ENCODE assay signal across 8 cellular contexts in the genomic region with DNA sequence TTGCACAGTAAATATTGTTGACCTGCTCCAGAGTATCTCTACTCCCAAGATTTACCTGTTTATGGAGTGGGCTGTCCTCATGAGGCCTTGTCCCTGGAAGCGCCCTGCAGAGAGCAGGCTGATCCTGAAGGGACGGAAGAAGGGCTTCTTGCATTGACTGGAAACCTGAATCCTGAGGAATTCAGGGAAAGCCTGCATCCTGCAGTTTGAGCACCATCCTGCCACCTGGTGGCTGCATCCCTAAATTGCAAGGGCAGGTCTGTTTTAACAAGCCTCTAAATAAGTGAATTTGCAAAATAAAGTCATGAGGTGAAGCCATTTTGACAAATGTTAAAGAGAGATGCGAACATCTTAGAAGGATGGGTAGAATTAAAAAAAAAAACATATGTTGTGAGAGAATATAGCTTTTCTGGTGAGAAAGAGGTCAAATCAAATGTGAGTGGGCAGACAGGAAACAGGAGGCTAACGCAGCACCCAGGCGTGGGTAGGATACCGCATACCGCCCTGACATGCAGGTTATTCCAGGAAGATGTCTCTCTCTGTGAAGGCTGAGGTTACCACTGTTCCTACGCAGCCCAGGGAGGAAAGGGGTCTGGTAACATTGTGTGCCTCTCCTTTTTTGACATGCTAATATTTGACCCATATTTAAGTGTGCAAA.
DNase-seq lines count a peak whose midpoint lies in the region; ATAC-seq and TF ChIP-seq lines count a peak whose summit lies in the region.

No MANE protein-coding gene starts in this region.

- no peaks in the 10 kb centered on the region; a peak in 1 of 4 replicates for H3K4me1 ChIP-seq in SK-N-SH (ENCODE audit: control insufficient read depth in 1 of 2, insufficient read depth in 2 of 2, low read depth in 1 of 2, low read length in 1 of 2)
- H3K4me1 ChIP-seq in iPS DF 6.9 (ENCODE audit: control insufficient read depth, insufficient read depth, low read length): no peaks in the 10 kb centered on the region; the same call in 1 of the 2 replicates

- no peak for TF ChIP-seq EP300 in SK-N-SH (IDR thresholded peaks at IDR 0.05; ENCODE audit: borderline replicate concordance in 1 of 2, low read depth in 1 of 2, low read length in 1 of 2)

- no peak overlapping the region for H3K4me2 ChIP-seq in SK-N-SH

- no peaks in the 10 kb centered on the region for H4K20me1 ChIP-seq in SK-N-SH (ENCODE audit: insufficient read depth)

- H3K36me3 Mint-ChIP-seq in activated naive CD4-positive, alpha-beta T cell treated with anti-CD3 and anti-CD28 coated beads, Interleukin-2, amount 10 ng/mL, durations not matched to agents 7 days and 5 days: peaks cover 5% of the 10 kb centered on the region

- POLR2A ChIA-PET in SK-N-SH (lab: Yijun Ruan, JAX): no interaction called here

- no peak overlapping the region for H2AFZ ChIP-seq in SK-N-SH (ENCODE audit: low read depth)

- H3K4me3 Mint-ChIP-seq in activated naive CD4-positive, alpha-beta T cell treated with anti-CD3 and anti-CD28 coated beads, Interleukin-2, amount 10 ng/mL, durations not matched to agents 7 days and 5 days: peak overlapping the region; percentile 50

- H3K4me3 ChIP-seq in SK-N-SH (ENCODE audit: low read depth in 2 of 2, low read length in 1 of 2) (peak overlapping the region in 1 of 2 experiments; percentile 39; a peak in 1 of 4 replicates), iPS DF 6.9 (ENCODE audit: low read length) (no peak overlapping the region)

- H3K36me3 ChIP-seq in SK-N-SH (replicated peaks in 1 of 2; ENCODE audit: control insufficient read depth in 1 of 2, insufficient read depth in 2 of 2, low read length in 1 of 2) (no peaks in the 10 kb centered on the region), iPS DF 6.9 (ENCODE audit: control insufficient read depth, insufficient read depth, low read length) (no peaks in the 10 kb centered on the region)

- 70% methylated on average over 8 of the region's 8 CpGs for WGBS in SK-N-SH (ENCODE audit: low lambda C conversion rate)
- no CpG with 5 or more reads among the region's 8 CpGs for WGBS in iPS DF 6.9 (ENCODE audit: insufficient coverage, insufficient read length)

- ATAC-seq in SK-N-SH treated with all-trans-retinoic acid at 6 μM for 48 hours: no peak

- H3K27me3 Mint-ChIP-seq in activated naive CD4-positive, alpha-beta T cell treated with anti-CD3 and anti-CD28 coated beads, Interleukin-2, amount 10 ng/mL, durations not matched to agents 7 days and 5 days: peaks cover 4% of the 10 kb centered on the region

- no peaks in the 10 kb centered on the region for H3K79me2 ChIP-seq in SK-N-SH (ENCODE audit: insufficient read depth)

- H3K27me3 ChIP-seq in SK-N-SH (ENCODE audit: insufficient read depth): no peaks in the 10 kb centered on the region
- H3K27me3 ChIP-seq in iPS DF 6.9 (ENCODE audit: control insufficient read depth, insufficient read depth, low read length): no peaks in the 10 kb centered on the region

- TF ChIP-seq RAD21 in SK-N-SH (IDR thresholded peaks at IDR 0.05; ENCODE audit: low read length): peak; percentile 74

- no peaks in the 10 kb centered on the region for H3K9me2 ChIP-seq in SK-N-SH

- TF ChIP-seq CTCF in SK-N-SH (IDR thresholded peaks at IDR 0.05): peak; percentile 65

- peak overlapping the region; percentile 90 for H3K27ac Mint-ChIP-seq in activated naive CD4-positive, alpha-beta T cell treated with anti-CD3 and anti-CD28 coated beads, Interleukin-2, amount 10 ng/mL, durations not matched to agents 7 days and 5 days

- H3F3A ChIP-seq in SK-N-SH (replicated peaks; ENCODE audit: insufficient read depth): no peaks in the 10 kb centered on the region

- CTCF ChIA-PET in SK-N-SH (lab: Yijun Ruan, JAX): interaction anchor here (0.7 to 6.6 kb wide), 20 partner anchors 12 to 630 kb away, joined by 3 to 42 read pairs (median 4); no protein-coding TSS in a partner anchor
- CTCF ChIA-PET in activated naive CD4-positive, alpha-beta T cell treated with anti-CD3 and anti-CD28 coated beads, Interleukin-2, amount 10 ng/mL, durations not matched to agents 7 days and 5 days (lab: Charles Lee): interaction anchor here (0.5 to 2.8 kb wide), 21 partner anchors 11 to 936 kb away, joined by 3 to 32 read pairs (median 4); no protein-coding TSS in a partner anchor

- H3K9me3 ChIP-seq in SK-N-SH: no peaks in the 10 kb centered on the region
- H3K9me3 ChIP-seq in iPS DF 6.9 (ENCODE audit: control insufficient read depth, insufficient read depth, low read length): no peaks in the 10 kb centered on the region

- DNase-seq in SK-N-SH (peak; percentile 49), RPMI7951 (ENCODE audit: low read depth) (peak; percentile 50), iPS DF 6.9 (ENCODE audit: low read depth, low spot score) (peak; percentile 90), SIG-M5 treated with dmso at 0.1 percent for 504 hours (lab: John Stamatoyannopoulos, UW; ENCODE audit: unreplicated experiment) (no peak), cerebellar nuclear complex (lab: John Stamatoyannopoulos, UW) (no peak)
- peak; percentile 69 for DNase-seq in activated naive CD4-positive, alpha-beta T cell treated with anti-CD3 and anti-CD28 coated beads, Interleukin-2, amount 10 ng/mL, durations not matched to agents 7 days and 5 days
- peak; percentile 15 to 32 (median 19) for DNase-seq in stimulated activated CD4-positive, alpha-beta T cell treated with anti-CD3 and anti-CD28 coated beads, TNF-alpha, amount 100 ng/mL, for 4 hours (ENCODE audit: low read depth in 3 of 3)

- no peaks in the 10 kb centered on the region for H3K9me3 Mint-ChIP-seq in activated naive CD4-positive, alpha-beta T cell treated with anti-CD3 and anti-CD28 coated beads, Interleukin-2, amount 10 ng/mL, durations not matched to agents 7 days and 5 days

- peaks cover 26% of the 10 kb centered on the region for H3K4me1 Mint-ChIP-seq in activated naive CD4-positive, alpha-beta T cell treated with anti-CD3 and anti-CD28 coated beads, Interleukin-2, amount 10 ng/mL, durations not matched to agents 7 days and 5 days

- H3K27ac ChIP-seq in SK-N-SH (ENCODE audit: low read depth in 2 of 2, low read length in 1 of 2) (no peak overlapping the region), iPS DF 6.9 (ENCODE audit: low read length) (no peak overlapping the region)

- no peak overlapping the region for H3K9ac ChIP-seq in SK-N-SH

TF ChIP-seq in SK-N-SH, 30 proteins besides CTCF, POLR2A, EP300 and RAD21:
- TF ChIP-seq RCOR1 (IDR thresholded peaks at IDR 0.05; ENCODE audit: low read length) (no peak), SMC3 (IDR thresholded peaks at IDR 0.05; ENCODE audit: low read depth, low read length) (peak; percentile 70)

TF ChIP-seq in SK-N-SH treated with all-trans-retinoic acid at 6 μM for 48 hours, 23 proteins besides CTCF, POLR2A, EP300 and RAD21 (continues in another document):
- TF ChIP-seq ZC3H10 (CRISPR knock-in tag; IDR thresholded peaks at IDR 0.05) (no peak), ZNF565 (CRISPR knock-in tag; conservative IDR thresholded peaks at IDR 0.05; ENCODE audit: low read depth) (no peak), ESRRG (CRISPR knock-in tag; IDR thresholded peaks at IDR 0.05) (no peak), GLIS3 (CRISPR knock-in tag; IDR thresholded peaks at IDR 0.05) (no peak), SNAI2 (CRISPR knock-in tag; IDR thresholded peaks at IDR 0.05) (no peak), ZNF70 (CRISPR knock-in tag; IDR thresholded peaks at IDR 0.05) (no peak), ZNF8 (CRISPR knock-in tag; IDR thresholded peaks at IDR 0.05) (no peak), ZFP3 (CRISPR knock-in tag; IDR thresholded peaks at IDR 0.05) (no peak), CSDC2 (CRISPR knock-in tag; IDR thresholded peaks at IDR 0.05) (no peak), TOX (CRISPR knock-in tag; IDR thresholded peaks at IDR 0.05; ENCODE audit: borderline replicate concordance) (no peak), ZFP30 (CRISPR knock-in tag; IDR thresholded peaks at IDR 0.05) (no peak)
- TF ChIP-seq, protein P1, sequence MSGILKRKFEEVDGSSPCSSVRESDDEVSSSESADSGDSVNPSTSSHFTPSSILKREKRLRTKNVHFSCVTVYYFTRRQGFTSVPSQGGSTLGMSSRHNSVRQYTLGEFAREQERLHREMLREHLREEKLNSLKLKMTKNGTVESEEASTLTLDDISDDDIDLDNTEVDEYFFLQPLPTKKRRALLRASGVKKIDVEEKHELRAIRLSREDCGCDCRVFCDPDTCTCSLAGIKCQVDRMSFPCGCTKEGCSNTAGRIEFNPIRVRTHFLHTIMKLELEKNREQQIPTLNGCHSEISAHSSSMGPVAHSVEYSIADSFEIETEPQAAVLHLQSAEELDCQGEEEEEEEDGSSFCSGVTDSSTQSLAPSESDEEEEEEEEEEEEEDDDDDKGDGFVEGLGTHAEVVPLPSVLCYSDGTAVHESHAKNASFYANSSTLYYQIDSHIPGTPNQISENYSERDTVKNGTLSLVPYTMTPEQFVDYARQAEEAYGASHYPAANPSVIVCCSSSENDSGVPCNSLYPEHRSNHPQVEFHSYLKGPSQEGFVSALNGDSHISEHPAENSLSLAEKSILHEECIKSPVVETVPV (CRISPR knock-in tag; IDR thresholded peaks at IDR 0.05): no peak
- TF ChIP-seq, protein P2, sequence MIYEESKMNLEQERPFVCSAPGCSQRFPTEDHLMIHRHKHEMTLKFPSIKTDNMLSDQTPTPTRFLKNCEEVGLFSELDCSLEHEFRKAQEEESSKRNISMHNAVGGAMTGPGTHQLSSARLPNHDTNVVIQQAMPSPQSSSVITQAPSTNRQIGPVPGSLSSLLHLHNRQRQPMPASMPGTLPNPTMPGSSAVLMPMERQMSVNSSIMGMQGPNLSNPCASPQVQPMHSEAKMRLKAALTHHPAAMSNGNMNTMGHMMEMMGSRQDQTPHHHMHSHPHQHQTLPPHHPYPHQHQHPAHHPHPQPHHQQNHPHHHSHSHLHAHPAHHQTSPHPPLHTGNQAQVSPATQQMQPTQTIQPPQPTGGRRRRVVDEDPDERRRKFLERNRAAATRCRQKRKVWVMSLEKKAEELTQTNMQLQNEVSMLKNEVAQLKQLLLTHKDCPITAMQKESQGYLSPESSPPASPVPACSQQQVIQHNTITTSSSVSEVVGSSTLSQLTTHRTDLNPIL (CRISPR knock-in tag; IDR thresholded peaks at IDR 0.05; ENCODE audit: low read depth): no peak
- TF ChIP-seq, protein P3, sequence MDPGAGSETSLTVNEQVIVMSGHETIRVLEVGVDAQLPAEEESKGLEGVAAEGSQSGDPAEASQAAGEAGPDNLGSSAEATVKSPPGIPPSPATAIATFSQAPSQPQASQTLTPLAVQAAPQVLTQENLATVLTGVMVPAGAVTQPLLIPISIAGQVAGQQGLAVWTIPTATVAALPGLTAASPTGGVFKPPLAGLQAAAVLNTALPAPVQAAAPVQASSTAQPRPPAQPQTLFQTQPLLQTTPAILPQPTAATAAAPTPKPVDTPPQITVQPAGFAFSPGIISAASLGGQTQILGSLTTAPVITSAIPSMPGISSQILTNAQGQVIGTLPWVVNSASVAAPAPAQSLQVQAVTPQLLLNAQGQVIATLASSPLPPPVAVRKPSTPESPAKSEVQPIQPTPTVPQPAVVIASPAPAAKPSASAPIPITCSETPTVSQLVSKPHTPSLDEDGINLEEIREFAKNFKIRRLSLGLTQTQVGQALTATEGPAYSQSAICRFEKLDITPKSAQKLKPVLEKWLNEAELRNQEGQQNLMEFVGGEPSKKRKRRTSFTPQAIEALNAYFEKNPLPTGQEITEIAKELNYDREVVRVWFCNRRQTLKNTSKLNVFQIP (CRISPR knock-in tag; IDR thresholded peaks at IDR 0.05; ENCODE audit: borderline replicate concordance, low read depth): no peak

Comparison
In these comparisons a context has a peak if more than half of its experiments do, and no peak if none do; other contexts are left out.
1. DNase-seq: peak in SK-N-SH (single experiment), RPMI7951 (single experiment), activated naive CD4-positive, alpha-beta T cell treated with anti-CD3 and anti-CD28 coated beads, Interleukin-2, amount 10 ng/mL, durations not matched to agents 7 days and 5 days (single experiment), iPS DF 6.9 (single experiment) and stimulated activated CD4-positive, alpha-beta T cell treated with anti-CD3 and anti-CD28 coated beads, TNF-alpha, amount 100 ng/mL, for 4 hours (3 of 3); none in SIG-M5 treated with dmso at 0.1 percent for 504 hours (single experiment) and cerebellar nuclear complex (0 of 2).